Comparison of ENCODE assay signal across 10 cellular contexts in genomic region chr5:1409386-1410110, GRCh38. TPM values are rescaled to one million over a fixed set of nuclear protein-coding genes. Genes with fewer than 3 reads are reported as not detected.
A peak's percentile ranks its signal among the peaks of the same experiment; 100 is the strongest.
DNase-seq lines count a peak whose midpoint lies in the region; ATAC-seq and TF ChIP-seq lines count a peak whose summit lies in the region.
"Had no signal": no experiment of that assay in that cellular context is flagged by ENCODE, and none has a peak within 500 bp of the region (broad histone marks: within the 10 kb centered on the region; RNA-seq: fewer than 3 reads in every experiment).

No MANE protein-coding gene starts in this region.

- H3K4me1 ChIP-seq in esophagus muscularis mucosa: no peaks in the 10 kb centered on the region
- H3K4me1 ChIP-seq: thyroid gland had no signal

- peaks cover 2% of the 10 kb centered on the region for H3K4me1 Mint-ChIP-seq in activated CD4-positive, alpha-beta T cell treated with anti-CD3 and anti-CD28 coated beads, Interleukin-2, amount 10 ng/mL, durations not matched to agents 24 days and 14 days
- peaks cover 5 to 10% of the 10 kb centered on the region in 2 donors for H3K4me1 Mint-ChIP-seq in effector memory CD8-positive, alpha-beta T cell (ENCODE audit: low read depth in 2 of 2)

- no peak for TF ChIP-seq POLR2A in esophagus muscularis mucosa (IDR thresholded peaks at IDR 0.05; ENCODE audit: low read depth)

- peaks cover 0 to 85% (median 0%) of the 10 kb centered on the region in 4 donors for H3K27me3 ChIP-seq in esophagus muscularis mucosa
- H3K27me3 ChIP-seq: thyroid gland had no signal

- DNase-seq in activated CD4-positive, alpha-beta T cell treated with anti-CD3 and anti-CD28 coated beads, Interleukin-2, amount 10 ng/mL, durations not matched to agents 24 days and 14 days: peak; percentile 79
- no peak for DNase-seq in activated CD4-positive, alpha-beta T cell treated with anti-CD3 and anti-CD28 coated beads, Interleukin-2, amount 50 U/mL, for 4 hours
- peak; percentile 51 for DNase-seq in NOMO-1 treated with DMSO at 0.1 percent for 48 hours (lab: John Stamatoyannopoulos, UW; ENCODE audit: unreplicated experiment)
- DNase-seq in effector memory CD8-positive, alpha-beta T cell: peak in 2 of 3 experiments; percentile 11 to 23
- DNase-seq in posterior vena cava (ENCODE audit: low spot score): peak; percentile 75
- DNase-seq in esophagus muscularis mucosa (ENCODE audit: extremely low spot score): no peak
- DNase-seq in stimulated activated CD4-positive, alpha-beta T cell treated with anti-CD3 and anti-CD28 coated beads, Interleukin-12 subunit alpha, Interleukin-12 subunit beta, amount 100 ng/mL, for 4 hours: no peak
- DNase-seq: activated CD8-positive, alpha-beta memory T cell treated with anti-CD3 and anti-CD28 coated beads for 24 hours had no signal

- intact Hi-C loops in activated CD4-positive, alpha-beta T cell treated with anti-CD3 and anti-CD28 coated beads, Interleukin-2, amount 10 ng/mL, durations not matched to agents 24 days and 14 days (cut with micrococcal nuclease): no loop called here
- intact Hi-C loops in posterior vena cava (cut with DNase I) (no loop called here), esophagus muscularis mucosa (cut with DNase I) (no loop called here)

- no peak for TF ChIP-seq EP300 in esophagus muscularis mucosa (IDR thresholded peaks at IDR 0.05)

- no peak overlapping the region for H3K4me3 Mint-ChIP-seq in activated CD4-positive, alpha-beta T cell treated with anti-CD3 and anti-CD28 coated beads, Interleukin-2, amount 10 ng/mL, durations not matched to agents 24 days and 14 days
- no peak overlapping the region for H3K4me3 Mint-ChIP-seq in effector memory CD8-positive, alpha-beta T cell

- no peaks in the 10 kb centered on the region for H3K36me3 ChIP-seq in esophagus muscularis mucosa
- H3K36me3 ChIP-seq: thyroid gland had no signal

- TF ChIP-seq CTCF in esophagus muscularis mucosa (IDR thresholded peaks at IDR 0.05): no peak

- H3K9me3 Mint-ChIP-seq in activated CD4-positive, alpha-beta T cell treated with anti-CD3 and anti-CD28 coated beads, Interleukin-2, amount 10 ng/mL, durations not matched to agents 24 days and 14 days: no peaks in the 10 kb centered on the region
- H3K9me3 Mint-ChIP-seq in effector memory CD8-positive, alpha-beta T cell: no peaks in the 10 kb centered on the region

- WGBS in esophagus muscularis mucosa: 62% methylated on average over 26 of the region's 33 CpGs

- H3K27me3 Mint-ChIP-seq in activated CD4-positive, alpha-beta T cell treated with anti-CD3 and anti-CD28 coated beads, Interleukin-2, amount 10 ng/mL, durations not matched to agents 24 days and 14 days: peaks cover 1% of the 10 kb centered on the region
- H3K27me3 Mint-ChIP-seq in effector memory CD8-positive, alpha-beta T cell: peaks cover 34 to 77% of the 10 kb centered on the region in 2 donors

- H3K4me3 ChIP-seq in esophagus muscularis mucosa: no peak overlapping the region
- H3K4me3 ChIP-seq: thyroid gland had no signal

- no peak overlapping the region for H3K27ac ChIP-seq in esophagus muscularis mucosa (replicated peaks in 1 of 4)
- H3K27ac ChIP-seq: thyroid gland had no signal

- no peaks in the 10 kb centered on the region for H3K36me3 Mint-ChIP-seq in activated CD4-positive, alpha-beta T cell treated with anti-CD3 and anti-CD28 coated beads, Interleukin-2, amount 10 ng/mL, durations not matched to agents 24 days and 14 days (ENCODE audit: low read depth)
- no peaks in the 10 kb centered on the region for H3K36me3 Mint-ChIP-seq in effector memory CD8-positive, alpha-beta T cell (ENCODE audit: insufficient read depth)

- no peak overlapping the region for H3K27ac Mint-ChIP-seq in activated CD4-positive, alpha-beta T cell treated with anti-CD3 and anti-CD28 coated beads, Interleukin-2, amount 10 ng/mL, durations not matched to agents 24 days and 14 days
- no peak overlapping the region for H3K27ac Mint-ChIP-seq in effector memory CD8-positive, alpha-beta T cell

- ATAC-seq in effector memory CD8-positive, alpha-beta T cell (replicated peaks): peak; percentile 27
- no peak for ATAC-seq in GM19023 (IDR thresholded peaks at IDR 0.05; ENCODE audit: unreplicated experiment)

- no peaks in the 10 kb centered on the region for H3K9me3 ChIP-seq in esophagus muscularis mucosa
- H3K9me3 ChIP-seq: thyroid gland had no signal

RNA-seq across cellular contexts. Expression of gene SLC6A3, which starts 35.7 kb away (rescaled TPM):
- not detected in 2 replicates for total RNA-seq in activated CD4-positive, alpha-beta T cell treated with anti-CD3 and anti-CD28 coated beads, Interleukin-2, amount 10 ng/mL, durations not matched to agents 24 days and 14 days
- total RNA-seq in posterior vena cava: under 1 TPM; 0.10 to 0.19 TPM
- total RNA-seq in esophagus muscularis mucosa: under 1 TPM in 1 of 4 donors, not detected in 3; 0.06 TPM

Comparison
In these comparisons a context has a peak if more than half of its experiments do, and no peak if none do; other contexts are left out.
1. DNase-seq: peak in activated CD4-positive, alpha-beta T cell treated with anti-CD3 and anti-CD28 coated beads, Interleukin-2, amount 10 ng/mL, durations not matched to agents 24 days and 14 days (single experiment), NOMO-1 treated with DMSO at 0.1 percent for 48 hours (single experiment), effector memory CD8-positive, alpha-beta T cell (2 of 3) and posterior vena cava (single experiment); none in activated CD4-positive, alpha-beta T cell treated with anti-CD3 and anti-CD28 coated beads, Interleukin-2, amount 50 U/mL, for 4 hours (0 of 2), esophagus muscularis mucosa (single experiment) and stimulated activated CD4-positive, alpha-beta T cell treated with anti-CD3 and anti-CD28 coated beads, Interleukin-12 subunit alpha, Interleukin-12 subunit beta, amount 100 ng/mL, for 4 hours (single experiment).